ENCODE assay signal across 16 cellular contexts in genomic region chr18:74334242-74334893, GRCh38. TPM values are rescaled to one million over a fixed set of nuclear protein-coding genes. Genes with fewer than 3 reads are reported as not detected.
DNase-seq lines count a peak whose midpoint lies in the region; ATAC-seq and TF ChIP-seq lines count a peak whose summit lies in the region.
"Had no signal": no experiment of that assay in that cellular context is flagged by ENCODE, and none has a peak within 500 bp of the region (broad histone marks: within the 10 kb centered on the region; RNA-seq: fewer than 3 reads in every experiment).

No MANE protein-coding gene starts in this region.

- no peak overlapping the region for H2AFZ ChIP-seq in OCI-LY3 (ENCODE audit: low read depth, low read length)
- H2AFZ ChIP-seq: hepatocyte had no signal

- peaks cover 14% of the 10 kb centered on the region for H3K4me1 Mint-ChIP-seq in stimulated activated memory B cell treated with anti-CD40 and anti-IgM and Interleukin-4, amounts not matched to agents 10 μg/mL and 1 μg/mL and 100 μg/mL, for 72 hours

- no peaks in the 10 kb centered on the region for H3K9me3 Mint-ChIP-seq in stimulated activated memory B cell treated with anti-CD40 and anti-IgM and Interleukin-4, amounts not matched to agents 10 μg/mL and 1 μg/mL and 100 μg/mL, for 72 hours
- H3K9me3 Mint-ChIP-seq: activated CD4-positive, alpha-beta T cell treated with anti-CD3 and anti-CD28 coated beads, Interleukin-2, amount 10 ng/mL, durations not matched to agents 7 days and 5 days had no signal

- H3K9ac ChIP-seq in OCI-LY3 (ENCODE audit: low read length): no peak overlapping the region

- no peaks in the 10 kb centered on the region for H3K79me2 ChIP-seq in OCI-LY3 (ENCODE audit: low read length)
- H3K79me2 ChIP-seq: hepatocyte had no signal

- H3K27ac Mint-ChIP-seq in stimulated activated memory B cell treated with anti-CD40 and anti-IgM and Interleukin-4, amounts not matched to agents 10 μg/mL and 1 μg/mL and 100 μg/mL, for 72 hours: peak overlapping the region; percentile 57
- H3K27ac Mint-ChIP-seq: activated CD4-positive, alpha-beta T cell treated with anti-CD3 and anti-CD28 coated beads, Interleukin-2, amount 10 ng/mL, durations not matched to agents 7 days and 5 days; activated T-helper 1 cell treated with anti-CD3 and anti-CD28 coated beads, Interleukin-12 subunit alpha, Interleukin-12 subunit beta, Interleukin-2, Interleukin-4 antibody, amounts not matched to agents 30 ng/mL and 10 ng/mL and 1 ng/mL, durations not matched to agents 14 hours and 24 hours and 36 hours; T-helper 1 cell treated with Interleukin-12 subunit alpha and Interleukin-12 subunit beta and Interleukin-4 antibody, amounts not matched to agents 30 μg/mL and 1 μg/mL, for 36 hours had no signal

- peaks cover 18% of the 10 kb centered on the region for H3K4me1 ChIP-seq in OCI-LY3 (ENCODE audit: low read length)

- peak overlapping the region; percentile 10; the same call in 1 of the 2 replicates for H3K4me3 ChIP-seq in OCI-LY3 (ENCODE audit: low read length)
- H3K4me3 ChIP-seq in MG63: no peak overlapping the region
- H3K4me3 ChIP-seq: hepatocyte had no signal

- H3K27me3 Mint-ChIP-seq in stimulated activated memory B cell treated with anti-CD40 and anti-IgM and Interleukin-4, amounts not matched to agents 10 μg/mL and 1 μg/mL and 100 μg/mL, for 72 hours: no peaks in the 10 kb centered on the region

- no peak for DNase-seq in cerebellum (ENCODE audit: low spot score)
- no peak for DNase-seq in effector CD4-positive, alpha-beta T cell
- no peak for DNase-seq in HPDE6-E6E7 (ENCODE audit: extremely low spot score)
- no peak for DNase-seq in MG63
- DNase-seq: activated CD4-positive, alpha-beta T cell treated with anti-CD3 and anti-CD28 coated beads, Interleukin-2, amount 10 ng/mL, durations not matched to agents 7 days and 5 days; amniotic stem cell; NCI-H1417; NCI-H510A had no signal

- peak; percentile 56 for ATAC-seq in GM18907 (IDR thresholded peaks at IDR 0.05; ENCODE audit: unreplicated experiment)
- ATAC-seq in HG02884 (IDR thresholded peaks at IDR 0.05; ENCODE audit: unreplicated experiment): peak; percentile 69
- peak; percentile 82 for ATAC-seq in stimulated activated memory B cell treated with anti-CD40 and anti-IgM and Interleukin-4, amounts not matched to agents 10 μg/mL and 1 μg/mL and 100 μg/mL, for 72 hours

- no peaks in the 10 kb centered on the region for H4K20me1 ChIP-seq in OCI-LY3 (ENCODE audit: insufficient read depth, low read length)

- H3K36me3 Mint-ChIP-seq in stimulated activated memory B cell treated with anti-CD40 and anti-IgM and Interleukin-4, amounts not matched to agents 10 μg/mL and 1 μg/mL and 100 μg/mL, for 72 hours: no peaks in the 10 kb centered on the region

- peak overlapping the region; percentile 50 for H3K27ac ChIP-seq in OCI-LY3 (ENCODE audit: low read length)
- H3K27ac ChIP-seq: hepatocyte had no signal

- no peak overlapping the region for H3K4me3 Mint-ChIP-seq in stimulated activated memory B cell treated with anti-CD40 and anti-IgM and Interleukin-4, amounts not matched to agents 10 μg/mL and 1 μg/mL and 100 μg/mL, for 72 hours
- H3K4me3 Mint-ChIP-seq: activated CD4-positive, alpha-beta T cell treated with anti-CD3 and anti-CD28 coated beads, Interleukin-2, amount 10 ng/mL, durations not matched to agents 7 days and 5 days; activated T-helper 1 cell treated with anti-CD3 and anti-CD28 coated beads, Interleukin-12 subunit alpha, Interleukin-12 subunit beta, Interleukin-2, Interleukin-4 antibody, amounts not matched to agents 30 ng/mL and 10 ng/mL and 1 ng/mL, durations not matched to agents 14 hours and 24 hours and 36 hours; T-helper 1 cell treated with Interleukin-12 subunit alpha and Interleukin-12 subunit beta and Interleukin-4 antibody, amounts not matched to agents 30 μg/mL and 1 μg/mL, for 36 hours had no signal

- no peak for TF ChIP-seq CTCF in OCI-LY3 (IDR thresholded peaks at IDR 0.05; ENCODE audit: low read depth, low read length)

- H3K27me3 ChIP-seq in OCI-LY3 (ENCODE audit: low read depth, low read length) (peaks cover 7% of the 10 kb centered on the region; the same call in 1 of the 2 replicates), MG63 (no peaks in the 10 kb centered on the region)
- H3K27me3 ChIP-seq: hepatocyte had no signal

- H3K36me3 ChIP-seq in OCI-LY3 (replicated peaks; ENCODE audit: low read depth, low read length) (peaks cover 9% of the 10 kb centered on the region), MG63 (no peaks in the 10 kb centered on the region)

- peaks cover 13% of the 10 kb centered on the region; the same call in 1 of the 2 replicates for H3K9me3 ChIP-seq in OCI-LY3 (ENCODE audit: insufficient read depth, low read length)
- no peaks in the 10 kb centered on the region for H3K9me3 ChIP-seq in MG63

- peak overlapping the region; percentile 51 for H3K4me2 ChIP-seq in OCI-LY3 (ENCODE audit: low read length)
- H3K4me2 ChIP-seq: hepatocyte had no signal

RNA-seq across cellular contexts. Expression of gene C18orf63, which starts 18.7 kb away (rescaled TPM):
- not detected for total RNA-seq in cerebellum
- not detected in 2 replicates for total RNA-seq in MG63 (2014; rRNA removed; shearing (Covaris generic); ENCODE audit: low replicate concordance)
- total RNA-seq: activated CD4-positive, alpha-beta T cell treated with anti-CD3 and anti-CD28 coated beads, Interleukin-2, amount 10 ng/mL, durations not matched to agents 7 days and 5 days; activated T-helper 1 cell treated with anti-CD3 and anti-CD28 coated beads, Interleukin-12 subunit alpha, Interleukin-12 subunit beta, Interleukin-2, Interleukin-4 antibody, amounts not matched to agents 30 ng/mL and 10 ng/mL and 1 ng/mL, durations not matched to agents 14 hours and 24 hours and 36 hours; hepatocyte; lower leg skin had no signal

RNA-seq across cellular contexts. Expression of gene CYB5A, which starts 42.6 kb away (rescaled TPM):
- total RNA-seq in cerebellum: 18.0 TPM
- total RNA-seq in MG63 (2014; rRNA removed; shearing (Covaris generic); ENCODE audit: low replicate concordance): not detected in 2 replicates

Comparison
In these comparisons a context has a peak if more than half of its experiments do, and no peak if none do; other contexts are left out.
1. RNA of gene CYB5A, which starts 42.6 kb away (total RNA-seq): 18.0 TPM in cerebellum (single experiment); not detected in MG63; every median in the first group is over 10 times any median in the second.
2. Peak in every context shown above with its lines, with median percentiles within 50 percentile points of each other: ATAC-seq.